23 cellular contexts compared by ENCODE assay signal in genomic region chr10:13136651-13137050, GRCh38. TPM values are rescaled to one million over a fixed set of nuclear protein-coding genes. Genes with fewer than 3 reads are reported as not detected.
"Had no signal": no experiment of that assay in that cellular context is flagged by ENCODE, and none has a peak within 500 bp of the region (broad histone marks: within the 10 kb centered on the region; RNA-seq: fewer than 3 reads in every experiment).

No MANE protein-coding gene starts in this region.

- H3K36me3 ChIP-seq: uterus had no signal

- H3K27me3 ChIP-seq: left lung, pancreas, sigmoid colon, spleen, suprapubic skin, tibial artery, uterus had no signal

- ATAC-seq: left colon; left lung; lower lobe of right lung; naive thymus-derived CD8-positive, alpha-beta T cell; pancreas; right cardiac atrium; stimulated activated effector memory CD8-positive, alpha-beta T cell treated with anti-CD3 and anti-CD28 coated beads, Interleukin-12 subunit alpha, Interleukin-12 subunit beta, amount 100 ng/mL, for 72 hours had no signal

- DNase-seq: kidney; left colon; left lung; lower lobe of right lung; mammary epithelial cell; mesenchymal stem cell; naive thymus-derived CD8-positive, alpha-beta T cell; nucleus accumbens; pancreas; posterior cingulate gyrus; retina; right cardiac atrium; sigmoid colon; small intestine; spleen; stimulated activated CD4-positive, alpha-beta T cell treated with anti-CD3 and anti-CD28 coated beads, Interleukin-4, amount 100 ng/mL, for 24 hours; stimulated activated naive CD4-positive, alpha-beta T cell; tibial artery; uterus had no signal

- H3K4me3 ChIP-seq: left lung, lower lobe of right lung, pancreas, prostate gland, sigmoid colon, spleen, suprapubic skin, thoracic aorta, tibial artery, uterus had no signal

- FAIRE-seq: kidney, pancreas, small intestine had no signal

- H3K9me3 ChIP-seq: left lung, lower lobe of right lung, pancreas, prostate gland, sigmoid colon, spleen, suprapubic skin, thoracic aorta, tibial artery, uterus had no signal

- H3K4me1 ChIP-seq: left lung, lower lobe of right lung, pancreas, prostate gland, sigmoid colon, spleen, suprapubic skin, tibial artery, uterus had no signal

- H3K27ac ChIP-seq: left lung, lower lobe of right lung, pancreas, prostate gland, sigmoid colon, spleen, suprapubic skin, thoracic aorta, tibial artery, uterus had no signal

RNA-seq across cellular contexts. Expression of gene MCM10, which starts 24.7 kb away (rescaled TPM):
- polyA plus RNA-seq: naive thymus-derived CD8-positive, alpha-beta T cell had no signal
